ENCODE assay signal across 25 cellular contexts in the genomic region with DNA sequence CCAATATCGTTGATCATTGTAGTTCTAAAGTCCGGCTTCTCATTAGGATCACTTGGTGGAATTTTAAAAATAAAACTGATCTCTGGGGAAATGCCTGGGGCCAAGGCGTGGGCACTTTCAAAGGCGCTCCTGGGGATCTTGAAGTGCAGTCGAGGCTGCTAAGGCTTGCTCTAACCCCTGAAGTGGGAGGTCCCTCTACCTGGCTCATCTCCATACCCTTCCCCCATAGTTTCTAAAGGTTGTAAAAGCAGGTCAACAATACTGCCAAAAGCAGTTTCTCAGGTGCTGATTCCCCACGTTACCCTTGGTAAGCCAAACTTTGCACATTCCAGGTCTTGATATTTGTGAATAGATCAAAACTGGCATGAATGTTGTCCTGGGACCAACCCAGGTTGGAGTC.
"Had no signal": no experiment of that assay in that cellular context is flagged by ENCODE, and none has a peak within 500 bp of the region (broad histone marks: within the 10 kb centered on the region; RNA-seq: fewer than 3 reads in every experiment).

No MANE protein-coding gene starts in this region.

- H3K9me3 ChIP-seq: colonic mucosa, esophagus squamous epithelium, gastrocnemius medialis, heart right ventricle, left lung, lower lobe of right lung, mucosa of descending colon had no signal

- H3K9me3 Mint-ChIP-seq: dendritic cell treated with granulocyte-macrophage colony-stimulating factor and Interleukin-4, amounts not matched to agents 40 ng/mL and 50 ng/mL, for 4 days; endodermal cell; mesothelial cell of epicardium; naive B cell had no signal

- H3K4me3 Mint-ChIP-seq: dendritic cell treated with granulocyte-macrophage colony-stimulating factor and Interleukin-4, amounts not matched to agents 40 ng/mL and 50 ng/mL, for 4 days; effector memory CD8-positive, alpha-beta T cell; endodermal cell; mesothelial cell of epicardium; naive B cell had no signal

- H3K4me1 ChIP-seq: colonic mucosa, esophagus squamous epithelium, gastrocnemius medialis, heart right ventricle, left lung, lower lobe of right lung had no signal

- H3K36me3 ChIP-seq: colonic mucosa, esophagus squamous epithelium, gastrocnemius medialis, heart right ventricle, left lung, lower lobe of right lung had no signal

- DNase-seq: colonic mucosa; cortex of kidney; effector CD8-positive, alpha-beta T cell; effector memory CD8-positive, alpha-beta T cell; endodermal cell; erythroblast; esophagus squamous epithelium; foreskin fibroblast; foreskin melanocyte; gastrocnemius medialis; glutamatergic neuron; head of caudate nucleus; heart right ventricle; hippocampal formation; left cardiac atrium; left lung; left ventricle myocardium superior; lower lobe of right lung; mesenchymal stem cell; mucosa of descending colon; naive B cell had no signal

- H3K27ac ChIP-seq: colonic mucosa, epithelial cell of prostate, esophagus squamous epithelium, gastrocnemius medialis, heart right ventricle, left lung, lower lobe of right lung had no signal

- H3K4me3 ChIP-seq: colonic mucosa, esophagus squamous epithelium, gastrocnemius medialis, heart right ventricle, left lung, lower lobe of right lung, mucosa of descending colon had no signal

- H3K4me1 Mint-ChIP-seq: mesothelial cell of epicardium, naive B cell had no signal

- H3K36me3 Mint-ChIP-seq: mesothelial cell of epicardium, naive B cell had no signal

- H3K27ac Mint-ChIP-seq: dendritic cell treated with granulocyte-macrophage colony-stimulating factor and Interleukin-4, amounts not matched to agents 40 ng/mL and 50 ng/mL, for 4 days; effector memory CD8-positive, alpha-beta T cell; endodermal cell; mesothelial cell of epicardium; naive B cell had no signal

- ATAC-seq: effector memory CD8-positive, alpha-beta T cell; esophagus mucosa; gastrocnemius medialis; heart right ventricle; left cardiac atrium; left lung; left ventricle myocardium superior; lower lobe of right lung; mucosa of descending colon had no signal

- H3K27me3 Mint-ChIP-seq: dendritic cell treated with granulocyte-macrophage colony-stimulating factor and Interleukin-4, amounts not matched to agents 40 ng/mL and 50 ng/mL, for 4 days; effector memory CD8-positive, alpha-beta T cell had no signal

- H3K27me3 ChIP-seq: colonic mucosa, esophagus squamous epithelium, gastrocnemius medialis, heart right ventricle, left lung had no signal
